In genomic region chr13:75537401-75538365, GRCh38 we compare ENCODE assay signal across 8 cellular contexts. TPM values are rescaled to one million over a fixed set of nuclear protein-coding genes. Genes with fewer than 3 reads are reported as not detected.
A peak's percentile ranks its signal among the peaks of the same experiment; 100 is the strongest.
DNase-seq lines count a peak whose midpoint lies in the region; ATAC-seq and TF ChIP-seq lines count a peak whose summit lies in the region.

COMMD6 (minus strand) TSS chr13:75537841; CDS start chr13:75537805, 36 bp downstream.

- WGBS in liver, result under 1% methylated on average over 51 of the region's 51 CpGs

- no peaks in the 10 kb centered on the region for H3K9me3 Mint-ChIP-seq in CD4-positive, CD25-positive, alpha-beta regulatory T cell

- H3K9me3 ChIP-seq in CD4-positive, CD25-positive, alpha-beta regulatory T cell (ENCODE audit: control insufficient read depth in 2 of 2, low read length in 2 of 2), result no peaks in the 10 kb centered on the region
- no peaks in the 10 kb centered on the region for H3K9me3 ChIP-seq in liver (ENCODE audit: control insufficient read depth in 4 of 4, low read length in 3 of 4)

- peaks cover 34% of the 10 kb centered on the region for H3K4me1 ChIP-seq in CD4-positive, CD25-positive, alpha-beta regulatory T cell (ENCODE audit: control insufficient read depth, insufficient read depth, low read length, poor library complexity, severe bottlenecking)
- peaks cover 0 to 15% (median 10%) of the 10 kb centered on the region in 4 donors for H3K4me1 ChIP-seq in liver (ENCODE audit: control insufficient read depth in 4 of 4, insufficient read depth in 4 of 4, low read length in 3 of 4)

- no peaks in the 10 kb centered on the region for H3K27me3 Mint-ChIP-seq in CD4-positive, CD25-positive, alpha-beta regulatory T cell

- peak within 1 kb of the TSS; percentile 97 to 100 (median 98) for H3K4me3 Mint-ChIP-seq in CD4-positive, CD25-positive, alpha-beta regulatory T cell

- no peaks in the 10 kb centered on the region for H3K27me3 ChIP-seq in CD4-positive, CD25-positive, alpha-beta regulatory T cell (ENCODE audit: control insufficient read depth, insufficient read depth, low read length)
- H3K27me3 ChIP-seq in dorsolateral prefrontal cortex (no peaks in the 10 kb centered on the region), liver (ENCODE audit: control insufficient read depth in 4 of 4, insufficient read depth in 4 of 4, low read length in 3 of 4) (no peaks in the 10 kb centered on the region)

- peak within 1 kb of the TSS; percentile 12 to 89 for H3K9ac ChIP-seq in liver (ENCODE audit: low read depth in 1 of 2, low read length in 2 of 2)

- peak; percentile 40 to 43 for TF ChIP-seq RAD21 in liver (IDR thresholded peaks at IDR 0.05)

- H3K27ac ChIP-seq in CD4-positive, CD25-positive, alpha-beta regulatory T cell (ENCODE audit: insufficient read depth, low read length, poor library complexity, severe bottlenecking), result peak within 1 kb of the TSS; percentile 76
- H3K27ac ChIP-seq in dorsolateral prefrontal cortex, result peak within 1 kb of the TSS; percentile 25 to 92 (median 77)
- H3K27ac ChIP-seq in liver (ENCODE audit: low read depth in 1 of 2, low read length in 2 of 2), result peak within 1 kb of the TSS; percentile 63

- peak within 1 kb of the TSS; percentile 95 to 96 (median 96) for H3K27ac Mint-ChIP-seq in CD4-positive, CD25-positive, alpha-beta regulatory T cell

- DNase-seq in CD4-positive, CD25-positive, alpha-beta regulatory T cell, result peak; percentile 62 to 88 (median 77)
- DNase-seq in NCI-H69 (lab: John Stamatoyannopoulos, UW), result peak; percentile 90
- peak; percentile 50 to 54 for DNase-seq in activated CD4-positive, alpha-beta T cell treated with anti-CD3 and anti-CD28 coated beads, Interleukin-2, amount 50 U/mL, for 4 hours
- peak; percentile 53 to 86 (median 81) for DNase-seq in dorsolateral prefrontal cortex
- DNase-seq in stimulated activated CD4-positive, alpha-beta T cell treated with anti-CD3 and anti-CD28 coated beads, Interleukin-4, amount 100 ng/mL, for 4 hours, result peak; percentile 62 to 63

- peak; percentile 89 to 90 for ATAC-seq in CD4-positive, CD25-positive, alpha-beta regulatory T cell (ENCODE audit: low read depth in 2 of 2)
- ATAC-seq in GM19328 (IDR thresholded peaks at IDR 0.05; ENCODE audit: unreplicated experiment) (peak; percentile 96), HG03469 (IDR thresholded peaks at IDR 0.05; ENCODE audit: unreplicated experiment) (peak; percentile 84)

- intact Hi-C loops in dorsolateral prefrontal cortex (cut with DNase I), result loop anchor here in 1 of 2 donors (1.0 to 5.0 kb wide), 2 partner anchors 12 to 55 kb away; partner anchors contain the start of genes TBC1D4 and UCHL3

- peaks cover 7% of the 10 kb centered on the region for H3K36me3 ChIP-seq in CD4-positive, CD25-positive, alpha-beta regulatory T cell (ENCODE audit: control insufficient read depth, insufficient read depth, low read length)
- no peaks in the 10 kb centered on the region for H3K36me3 ChIP-seq in liver (ENCODE audit: control insufficient read depth in 4 of 4, insufficient read depth in 3 of 4, low read depth in 1 of 4, low read length in 3 of 4)

- H3K4me3 ChIP-seq in CD4-positive, CD25-positive, alpha-beta regulatory T cell (ENCODE audit: low read depth, low read length), result peak within 1 kb of the TSS; percentile 88
- H3K4me3 ChIP-seq in dorsolateral prefrontal cortex (peak within 1 kb of the TSS; percentile 60 to 99 (median 93)), liver (ENCODE audit: low read depth in 1 of 3, low read length in 3 of 3) (peak within 1 kb of the TSS; percentile 64 to 83 (median 71))

- H3K36me3 Mint-ChIP-seq in CD4-positive, CD25-positive, alpha-beta regulatory T cell, result peaks cover 16% of the 10 kb centered on the region

- TF ChIP-seq CTCF in dorsolateral prefrontal cortex (IDR thresholded peaks at IDR 0.05 in 54 of 56, conservative IDR thresholded peaks at IDR 0.05 in 2 of 56; ENCODE audit: low read depth in 1 of 56, partially characterized antibody in 56 of 56) (peak in 55 of 56 donors; percentile 26 to 84 (median 63)), liver (IDR thresholded peaks at IDR 0.05; ENCODE audit: low read depth, low read length, missing input control) (peak; percentile 33)

- peaks cover 32 to 57% (median 47%) of the 10 kb centered on the region in 4 donors for H3K4me1 Mint-ChIP-seq in CD4-positive, CD25-positive, alpha-beta regulatory T cell

TF ChIP-seq in liver, 16 proteins besides CTCF, POLR2A, EP300 and RAD21:
- peak; percentile 19 to 52 for TF ChIP-seq HNF4A (conservative IDR thresholded peaks at IDR 0.05)
- TF ChIP-seq NR2F2 (IDR thresholded peaks at IDR 0.05), result peak; percentile 64
- peak in 1 of 2 donors; percentile 25 for TF ChIP-seq RXRA (IDR thresholded peaks at IDR 0.05)
- no peak for TF ChIP-seq FOXA2 (IDR thresholded peaks at IDR 0.05)
- TF ChIP-seq, protein P1, sequence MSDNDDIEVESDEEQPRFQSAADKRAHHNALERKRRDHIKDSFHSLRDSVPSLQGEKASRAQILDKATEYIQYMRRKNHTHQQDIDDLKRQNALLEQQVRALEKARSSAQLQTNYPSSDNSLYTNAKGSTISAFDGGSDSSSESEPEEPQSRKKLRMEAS (IDR thresholded peaks at IDR 0.05), result peak; percentile 79
- TF ChIP-seq TAF1 (conservative IDR thresholded peaks at IDR 0.05), result peak; percentile 68
- TF ChIP-seq JUND (IDR thresholded peaks at IDR 0.05), result peak in 1 of 2 donors; percentile 82
- TF ChIP-seq, protein P2, sequence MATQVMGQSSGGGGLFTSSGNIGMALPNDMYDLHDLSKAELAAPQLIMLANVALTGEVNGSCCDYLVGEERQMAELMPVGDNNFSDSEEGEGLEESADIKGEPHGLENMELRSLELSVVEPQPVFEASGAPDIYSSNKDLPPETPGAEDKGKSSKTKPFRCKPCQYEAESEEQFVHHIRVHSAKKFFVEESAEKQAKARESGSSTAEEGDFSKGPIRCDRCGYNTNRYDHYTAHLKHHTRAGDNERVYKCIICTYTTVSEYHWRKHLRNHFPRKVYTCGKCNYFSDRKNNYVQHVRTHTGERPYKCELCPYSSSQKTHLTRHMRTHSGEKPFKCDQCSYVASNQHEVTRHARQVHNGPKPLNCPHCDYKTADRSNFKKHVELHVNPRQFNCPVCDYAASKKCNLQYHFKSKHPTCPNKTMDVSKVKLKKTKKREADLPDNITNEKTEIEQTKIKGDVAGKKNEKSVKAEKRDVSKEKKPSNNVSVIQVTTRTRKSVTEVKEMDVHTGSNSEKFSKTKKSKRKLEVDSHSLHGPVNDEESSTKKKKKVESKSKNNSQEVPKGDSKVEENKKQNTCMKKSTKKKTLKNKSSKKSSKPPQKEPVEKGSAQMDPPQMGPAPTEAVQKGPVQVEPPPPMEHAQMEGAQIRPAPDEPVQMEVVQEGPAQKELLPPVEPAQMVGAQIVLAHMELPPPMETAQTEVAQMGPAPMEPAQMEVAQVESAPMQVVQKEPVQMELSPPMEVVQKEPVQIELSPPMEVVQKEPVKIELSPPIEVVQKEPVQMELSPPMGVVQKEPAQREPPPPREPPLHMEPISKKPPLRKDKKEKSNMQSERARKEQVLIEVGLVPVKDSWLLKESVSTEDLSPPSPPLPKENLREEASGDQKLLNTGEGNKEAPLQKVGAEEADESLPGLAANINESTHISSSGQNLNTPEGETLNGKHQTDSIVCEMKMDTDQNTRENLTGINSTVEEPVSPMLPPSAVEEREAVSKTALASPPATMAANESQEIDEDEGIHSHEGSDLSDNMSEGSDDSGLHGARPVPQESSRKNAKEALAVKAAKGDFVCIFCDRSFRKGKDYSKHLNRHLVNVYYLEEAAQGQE (IDR thresholded peaks at IDR 0.05), result no peak
- peak; percentile 74 for TF ChIP-seq SP1 (IDR thresholded peaks at IDR 0.05)
- peak; percentile 81 for TF ChIP-seq YY1 (IDR thresholded peaks at IDR 0.05)
- no peak for TF ChIP-seq HNF4G (IDR thresholded peaks at IDR 0.05)
- TF ChIP-seq FOXA1 (IDR thresholded peaks at IDR 0.05), result no peak
- TF ChIP-seq, protein P3, sequence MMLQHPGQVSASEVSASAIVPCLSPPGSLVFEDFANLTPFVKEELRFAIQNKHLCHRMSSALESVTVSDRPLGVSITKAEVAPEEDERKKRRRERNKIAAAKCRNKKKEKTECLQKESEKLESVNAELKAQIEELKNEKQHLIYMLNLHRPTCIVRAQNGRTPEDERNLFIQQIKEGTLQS (IDR thresholded peaks at IDR 0.05), result no peak
- peak; percentile 54 to 79 for TF ChIP-seq GABPA (IDR thresholded peaks at IDR 0.05 in 1 of 2, conservative IDR thresholded peaks at IDR 0.05 in 1 of 2)
- TF ChIP-seq, protein P4, sequence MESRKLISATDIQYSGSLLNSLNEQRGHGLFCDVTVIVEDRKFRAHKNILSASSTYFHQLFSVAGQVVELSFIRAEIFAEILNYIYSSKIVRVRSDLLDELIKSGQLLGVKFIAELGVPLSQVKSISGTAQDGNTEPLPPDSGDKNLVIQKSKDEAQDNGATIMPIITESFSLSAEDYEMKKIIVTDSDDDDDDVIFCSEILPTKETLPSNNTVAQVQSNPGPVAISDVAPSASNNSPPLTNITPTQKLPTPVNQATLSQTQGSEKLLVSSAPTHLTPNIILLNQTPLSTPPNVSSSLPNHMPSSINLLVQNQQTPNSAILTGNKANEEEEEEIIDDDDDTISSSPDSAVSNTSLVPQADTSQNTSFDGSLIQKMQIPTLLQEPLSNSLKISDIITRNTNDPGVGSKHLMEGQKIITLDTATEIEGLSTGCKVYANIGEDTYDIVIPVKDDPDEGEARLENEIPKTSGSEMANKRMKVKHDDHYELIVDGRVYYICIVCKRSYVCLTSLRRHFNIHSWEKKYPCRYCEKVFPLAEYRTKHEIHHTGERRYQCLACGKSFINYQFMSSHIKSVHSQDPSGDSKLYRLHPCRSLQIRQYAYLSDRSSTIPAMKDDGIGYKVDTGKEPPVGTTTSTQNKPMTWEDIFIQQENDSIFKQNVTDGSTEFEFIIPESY (IDR thresholded peaks at IDR 0.05), result peak; percentile 22
- TF ChIP-seq EGR1 (IDR thresholded peaks at IDR 0.05; ENCODE audit: low read depth in 2 of 2), result peak; percentile 50 to 90
TF ChIP-seq in liver: peak in this region for 11.

RNA-seq across cellular contexts. Expression of gene COMMD6, which starts in this region (rescaled TPM):
- 194 TPM for total RNA-seq in CD4-positive, CD25-positive, alpha-beta regulatory T cell
- polyA plus RNA-seq in CD4-positive, CD25-positive, alpha-beta regulatory T cell, result 100 to 1,000 TPM; 656 to 750 (median 708) TPM
- total RNA-seq in dorsolateral prefrontal cortex (10 to 100 TPM; 34.4 to 94.2 (median 57.6) TPM), liver (10 to 100 TPM; 10.1 to 33.9 TPM)
- polyA plus RNA-seq in liver, result 100 to 1,000 TPM in 1 of 2 donors, 10 to 100 TPM in 1; 54.9 to 149 TPM

Comparison
In these comparisons a context has a peak if more than half of its experiments do, and no peak if none do; other contexts are left out.
1. Peak in every context shown above with its lines: DNase-seq, ATAC-seq, H3K4me3 ChIP-seq and H3K27ac ChIP-seq.
2. RNA of gene COMMD6 (polyA plus RNA-seq): 656 to 750 TPM in CD4-positive, CD25-positive, alpha-beta regulatory T cell; 54.9 to 149 TPM in liver; every median in the first group is over 4 times any median in the second.